ENCODE assay signal across 9 cellular contexts in genomic region chr5:142316051-142316450, GRCh38. TPM values are rescaled to one million over a fixed set of nuclear protein-coding genes. Genes with fewer than 3 reads are reported as not detected.
DNase-seq lines count a peak whose midpoint lies in the region; ATAC-seq and TF ChIP-seq lines count a peak whose summit lies in the region.
"Had no signal": no experiment of that assay in that cellular context is flagged by ENCODE, and none has a peak within 500 bp of the region (broad histone marks: within the 10 kb centered on the region; RNA-seq: fewer than 3 reads in every experiment).

No MANE protein-coding gene starts in this region.

- peak in 1 of 2 donors; percentile 18 for ATAC-seq in naive B cell (ENCODE audit: low read depth in 2 of 2)
- no peak for ATAC-seq in activated T-cell treated with anti-CD3 and anti-CD28 coated beads, Interleukin-2, amount 50 U/mL, for 72 hours (replicated peaks in 1 of 2)
- no peak for ATAC-seq in left lung

- no peaks in the 10 kb centered on the region for H3K9me3 Mint-ChIP-seq in naive B cell
- H3K9me3 Mint-ChIP-seq in activated T-cell treated with anti-CD3 and anti-CD28 coated beads, Interleukin-2, amount 50 U/mL, for 72 hours: no peaks in the 10 kb centered on the region

- H3K27ac ChIP-seq in left lung: peak overlapping the region in 1 of 2 donors; percentile 60
- H3K27ac ChIP-seq: WERI-Rb-1 had no signal

- peaks cover 53 to 84% of the 10 kb centered on the region in 2 donors for H3K4me1 ChIP-seq in left lung

- H3K4me1 Mint-ChIP-seq in naive B cell: peaks cover 45 to 69% (median 56%) of the 10 kb centered on the region in 3 donors
- H3K4me1 Mint-ChIP-seq in activated T-cell treated with anti-CD3 and anti-CD28 coated beads, Interleukin-2, amount 50 U/mL, for 72 hours (ENCODE audit: low read depth): peaks cover 30% of the 10 kb centered on the region

- no peak for TF ChIP-seq CTCF in left lung (IDR thresholded peaks at IDR 0.05)

- peaks cover 0 to 27% of the 10 kb centered on the region in 2 donors for H3K36me3 ChIP-seq in left lung
- H3K36me3 ChIP-seq: WERI-Rb-1 had no signal

- peak overlapping the region in 1 of 6 donors; percentile 70 for H3K27ac Mint-ChIP-seq in naive B cell
- no peak overlapping the region for H3K27ac Mint-ChIP-seq in activated T-cell treated with anti-CD3 and anti-CD28 coated beads, Interleukin-2, amount 50 U/mL, for 72 hours

- no peaks in the 10 kb centered on the region for H3K36me3 Mint-ChIP-seq in naive B cell
- H3K36me3 Mint-ChIP-seq in activated T-cell treated with anti-CD3 and anti-CD28 coated beads, Interleukin-2, amount 50 U/mL, for 72 hours (ENCODE audit: insufficient read depth in 2 of 2): no peaks in the 10 kb centered on the region

- intact Hi-C loops in left lung (cut with DNase I): no loop called here

- H3K4me3 Mint-ChIP-seq in naive B cell: peak overlapping the region in 7 of 8 donors; percentile 10 to 76 (median 54)
- H3K4me3 Mint-ChIP-seq in activated T-cell treated with anti-CD3 and anti-CD28 coated beads, Interleukin-2, amount 50 U/mL, for 72 hours: peak overlapping the region in 1 of 2 donors; percentile 19

- no peaks in the 10 kb centered on the region for H3K9me3 ChIP-seq in left lung

- H3K4me3 ChIP-seq in left lung: no peak overlapping the region

- H3K27me3 ChIP-seq in left lung: peaks cover 0 to 19% of the 10 kb centered on the region in 2 donors

- peaks cover 13 to 40% (median 36%) of the 10 kb centered on the region in 3 donors for H3K27me3 Mint-ChIP-seq in naive B cell
- H3K27me3 Mint-ChIP-seq in activated T-cell treated with anti-CD3 and anti-CD28 coated beads, Interleukin-2, amount 50 U/mL, for 72 hours (ENCODE audit: low read depth): peaks cover 10% of the 10 kb centered on the region

- peak; percentile 86 for DNase-seq in EH (ENCODE audit: low read depth)
- peak; percentile 79 for DNase-seq in NCI-H1436 treated with DMSO at 0.1 percent for 48 hours (lab: John Stamatoyannopoulos, UW)
- peak; percentile 56 for DNase-seq in amniotic stem cell (lab: John Stamatoyannopoulos, UW)
- no peak for DNase-seq in naive B cell
- no peak for DNase-seq in SW480 (ENCODE audit: low spot score)
- DNase-seq in activated T-cell treated with anti-CD3 and anti-CD28 coated beads, Interleukin-2, amount 50 U/mL, for 72 hours: no peak
- DNase-seq in left lung: no peak
- DNase-seq in SKM-1 (lab: John Stamatoyannopoulos, UW; ENCODE audit: unreplicated experiment): no peak
- DNase-seq: WERI-Rb-1 had no signal

RNA-seq across cellular contexts. Expression of gene SPRY4, which starts 8.8 kb away (rescaled TPM):
- polyA plus RNA-seq in naive B cell (ENCODE audit: low read depth in 6 of 6): not detected
- total RNA-seq in activated T-cell treated with anti-CD3 and anti-CD28 coated beads, Interleukin-2, amount 50 U/mL, for 72 hours: 1 to 10 TPM; 1.1 to 1.4 TPM
- total RNA-seq in left lung: 10 to 100 TPM; 28.9 to 44.0 TPM

Comparison
In these comparisons a context has a peak if more than half of its experiments do, and no peak if none do; other contexts are left out.
1. DNase-seq: peak in EH (single experiment), NCI-H1436 treated with DMSO at 0.1 percent for 48 hours (single experiment) and amniotic stem cell (single experiment); none in naive B cell (single experiment), SW480 (single experiment), activated T-cell treated with anti-CD3 and anti-CD28 coated beads, Interleukin-2, amount 50 U/mL, for 72 hours (0 of 2), left lung (0 of 2) and SKM-1 (single experiment).
2. RNA of gene SPRY4, which starts 8.8 kb away (total RNA-seq): 28.9 to 44.0 TPM in left lung; 1.1 to 1.4 TPM in activated T-cell treated with anti-CD3 and anti-CD28 coated beads, Interleukin-2, amount 50 U/mL, for 72 hours; every median in the first group is over 10 times any median in the second.